Comparison of ENCODE assay signal across 10 cellular contexts in genomic region chr10:28503114-28503513, GRCh38. TPM values are rescaled to one million over a fixed set of nuclear protein-coding genes. Genes with fewer than 3 reads are reported as not detected.
DNase-seq lines count a peak whose midpoint lies in the region; ATAC-seq, FAIRE-seq and TF ChIP-seq lines count a peak whose summit lies in the region.
"Had no signal": no experiment of that assay in that cellular context is flagged by ENCODE, and none has a peak within 500 bp of the region (broad histone marks: within the 10 kb centered on the region; RNA-seq: fewer than 3 reads in every experiment).

No MANE protein-coding gene starts in this region.

- ATAC-seq in GM21619 (IDR thresholded peaks at IDR 0.05; ENCODE audit: unreplicated experiment), result no peak
- ATAC-seq in HG03025 (IDR thresholded peaks at IDR 0.05; ENCODE audit: low FRiP score, unreplicated experiment), result no peak

- CTCF ChIA-PET in A673 (lab: Charles Lee) (no interaction called here), endothelial cell of umbilical vein (lab: Charles Lee) (interaction anchor here (1.2 kb wide), 1 partner anchor 11 kb away, joined by 6 read pairs; no protein-coding TSS in a partner anchor)

- intact Hi-C loops in A673 (cut with micrococcal nuclease; ENCODE audit: unreplicated experiment) (no loop called here), endothelial cell of umbilical vein (cut with micrococcal nuclease) (no loop called here)

- H3K9ac ChIP-seq in endothelial cell of umbilical vein (replicated peaks; ENCODE audit: extremely low read depth, insufficient read depth, low read length), result no peak overlapping the region
- H3K9ac ChIP-seq: BLaER1 treated with 17β-estradiol and CSF1 and Interleukin-3, amounts not matched to agents 10 nM and 100 nM had no signal

- POLR2A ChIA-PET in A673 (lab: Charles Lee; ENCODE audit: low non-redundant PET), result no interaction called here
- POLR2A ChIA-PET in endothelial cell of umbilical vein (lab: Charles Lee), result no interaction called here

- H3K79me2 ChIP-seq in endothelial cell of umbilical vein (ENCODE audit: control insufficient read depth, insufficient read depth, low read length), result no peaks in the 10 kb centered on the region

- H3K36me3 ChIP-seq in A673 (ENCODE audit: insufficient read depth, low read length, poor library complexity, severe bottlenecking), result no peaks in the 10 kb centered on the region
- no peaks in the 10 kb centered on the region for H3K36me3 ChIP-seq in endothelial cell of umbilical vein (ENCODE audit: control insufficient read depth in 2 of 2, extremely low read depth in 1 of 2, insufficient read depth in 2 of 2, low read length in 2 of 2)
- H3K36me3 ChIP-seq: BLaER1 treated with 17β-estradiol and CSF1 and Interleukin-3, amounts not matched to agents 10 nM and 100 nM had no signal

- no peaks in the 10 kb centered on the region for H4K20me1 ChIP-seq in endothelial cell of umbilical vein (replicated peaks; ENCODE audit: control insufficient read depth, extremely low read depth, insufficient read depth, low read length)
- H4K20me1 ChIP-seq: BLaER1 treated with 17β-estradiol and CSF1 and Interleukin-3, amounts not matched to agents 10 nM and 100 nM had no signal

- H3K4me3 ChIP-seq in A673 (ENCODE audit: low read depth, low read length, poor library complexity, severe bottlenecking) (no peak overlapping the region), endothelial cell of umbilical vein (replicated peaks in 1 of 3; ENCODE audit: insufficient read depth in 1 of 3, low read depth in 1 of 3, low read length in 3 of 3) (no peak overlapping the region)
- H3K4me3 ChIP-seq: BLaER1 treated with 17β-estradiol and CSF1 and Interleukin-3, amounts not matched to agents 10 nM and 100 nM had no signal

- FAIRE-seq in endothelial cell of umbilical vein (lab: Jason Lieb, UNC), result no peak

- dilution Hi-C loops in endothelial cell of umbilical vein (cut with MboI; ENCODE audit: extremely low pct_ligation_motif_present, low sequenced_read_pairs), result no loop called here

- TF ChIP-seq POLR2A in endothelial cell of umbilical vein (IDR thresholded peaks at IDR 0.05; ENCODE audit: low read depth, low read length), result no peak

- H3K27me3 ChIP-seq in A673 (replicated peaks; ENCODE audit: insufficient read depth, low read depth, low read length, poor library complexity), result no peaks in the 10 kb centered on the region
- peaks cover 0 to 2% of the 10 kb centered on the region in 2 experiments for H3K27me3 ChIP-seq in endothelial cell of umbilical vein (ENCODE audit: control insufficient read depth in 2 of 2, insufficient read depth in 2 of 2, low read length in 2 of 2)
- H3K27me3 ChIP-seq: BLaER1 treated with 17β-estradiol and CSF1 and Interleukin-3, amounts not matched to agents 10 nM and 100 nM had no signal

- H3K27ac ChIP-seq in A673 (ENCODE audit: low read depth, low read length, poor library complexity, severe bottlenecking), result no peak overlapping the region
- no peak overlapping the region for H3K27ac ChIP-seq in endothelial cell of umbilical vein (ENCODE audit: insufficient read depth, low read depth, low read length)
- H3K27ac ChIP-seq: BLaER1 treated with 17β-estradiol and CSF1 and Interleukin-3, amounts not matched to agents 10 nM and 100 nM had no signal

- no peak overlapping the region for H2AFZ ChIP-seq in endothelial cell of umbilical vein (ENCODE audit: low read depth, low read length)

- H3K4me1 ChIP-seq in A673 (ENCODE audit: insufficient read depth, low read length, poor library complexity, severe bottlenecking) (no peaks in the 10 kb centered on the region), endothelial cell of umbilical vein (ENCODE audit: control insufficient read depth, extremely low read depth, insufficient read depth, low read length) (no peaks in the 10 kb centered on the region)

- no peaks in the 10 kb centered on the region for H3K9me1 ChIP-seq in endothelial cell of umbilical vein (replicated peaks; ENCODE audit: control insufficient read depth, extremely low read depth, insufficient read depth, low read length)

- no peak for TF ChIP-seq CTCF in A673 (conservative IDR thresholded peaks at IDR 0.05; ENCODE audit: low read depth, low read length)
- no peak for TF ChIP-seq CTCF in endothelial cell of umbilical vein (IDR thresholded peaks at IDR 0.05; ENCODE audit: extremely low read depth in 1 of 2, insufficient read depth in 1 of 2, low read depth in 1 of 2, low read length in 2 of 2)

- DNase-seq in A673 (ENCODE audit: low spot score) (peak; percentile 22), HT-29 (ENCODE audit: low spot score) (peak; percentile 29), NCI-H524 treated with DMSO at 0.1 percent for 48 hours (lab: John Stamatoyannopoulos, UW) (peak; percentile 8), endothelial cell of umbilical vein (ENCODE audit: low read depth, low spot score) (peak; percentile 46), GM19238 (ENCODE audit: insufficient read length, low spot score) (no peak), GM03348 (ENCODE audit: low spot score) (no peak)
- DNase-seq: activated T-cell treated with anti-CD3 and anti-CD28 coated beads, Interleukin-2, amount 50 U/mL, for 72 hours had no signal

- BruUV-seq in A673 (replicated peaks; lab: Mats Ljungman, UMichigan) (no TSS peak), endothelial cell of umbilical vein (replicated peaks; lab: Mats Ljungman, UMichigan) (no TSS peak)

- peak overlapping the region; percentile 42 for H3K4me2 ChIP-seq in endothelial cell of umbilical vein (ENCODE audit: insufficient read depth, low read length)
- H3K4me2 ChIP-seq: BLaER1 treated with 17β-estradiol and CSF1 and Interleukin-3, amounts not matched to agents 10 nM and 100 nM had no signal

- H3K9me3 ChIP-seq in A673 (ENCODE audit: low read depth, low read length, poor library complexity, severe bottlenecking) (no peaks in the 10 kb centered on the region), endothelial cell of umbilical vein (replicated peaks; ENCODE audit: control insufficient read depth, insufficient read depth, low read length) (no peaks in the 10 kb centered on the region)

TF ChIP-seq in endothelial cell of umbilical vein, 7 proteins besides CTCF, POLR2A, EP300 and RAD21:
- TF ChIP-seq FOS (IDR thresholded peaks at IDR 0.05; ENCODE audit: borderline replicate concordance, insufficient read depth, low read length), result no peak
- TF ChIP-seq JUN (IDR thresholded peaks at IDR 0.05; ENCODE audit: borderline replicate concordance, insufficient read depth, insufficient read length, low read depth), result no peak
- no peak for TF ChIP-seq GATA2 (IDR thresholded peaks at IDR 0.05; ENCODE audit: insufficient read depth, insufficient read length, low read depth, low read length)
- TF ChIP-seq POLR2AphosphoS5 (IDR thresholded peaks at IDR 0.05; ENCODE audit: insufficient read depth, low read depth, low read length), result no peak
- no peak for TF ChIP-seq MAX (IDR thresholded peaks at IDR 0.05; ENCODE audit: insufficient read depth, insufficient read length)

RNA-seq across cellular contexts. Expression of gene WAC, which starts 29.8 kb away (rescaled TPM):
- 125 and 130 TPM in 2 replicates for total RNA-seq in A673 (2021)
- total RNA-seq in HT-29 (2014; rRNA removed; shearing (Covaris generic)), result 47.9 and 55.2 TPM in 2 replicates
- total RNA-seq in endothelial cell of umbilical vein, result 101 and 104 TPM in 2 replicates
- 49.1 and 49.2 TPM in 2 replicates for polyA plus RNA-seq in endothelial cell of umbilical vein
- polyA plus RNA-seq in endothelial cell of umbilical vein (2011; cell fraction: cytosol; rRNA removed), result 57.0 and 57.7 TPM in 2 replicates
- 95.8 and 109 TPM in 2 replicates for polyA plus RNA-seq in endothelial cell of umbilical vein (2011; cell fraction: nucleus; rRNA removed)
- 68.2 and 71.4 TPM in 2 replicates for polyA plus RNA-seq in endothelial cell of umbilical vein (2012)
- polyA minus RNA-seq in endothelial cell of umbilical vein, result 115 and 120 TPM in 2 replicates
- polyA minus RNA-seq in endothelial cell of umbilical vein (2011; cell fraction: cytosol; rRNA and poly(A)+ RNA removed), result 39.1 TPM
- polyA minus RNA-seq in endothelial cell of umbilical vein (2011; cell fraction: nucleus; rRNA and poly(A)+ RNA removed), result 147 and 187 TPM in 2 replicates

Comparison
In these comparisons a context has a peak if more than half of its experiments do, and no peak if none do; other contexts are left out.
1. DNase-seq: peak in A673 (single experiment), HT-29 (single experiment), NCI-H524 treated with DMSO at 0.1 percent for 48 hours (single experiment) and endothelial cell of umbilical vein (single experiment); none in GM19238 (single experiment) and GM03348 (single experiment).